22 cellular contexts compared by ENCODE assay signal in genomic region chr13:19183676-19184075, GRCh38. TPM values are rescaled to one million over a fixed set of nuclear protein-coding genes. Genes with fewer than 3 reads are reported as not detected.
DNase-seq lines count a peak whose midpoint lies in the region; ATAC-seq and TF ChIP-seq lines count a peak whose summit lies in the region.
"Had no signal": no experiment of that assay in that cellular context is flagged by ENCODE, and none has a peak within 500 bp of the region (broad histone marks: within the 10 kb centered on the region; RNA-seq: fewer than 3 reads in every experiment).

No MANE protein-coding gene starts in this region.

- 45% methylated on average over 3 of the region's 3 CpGs for WGBS in esophagus muscularis mucosa
- WGBS in testis, 2 donors: 56 to 64% methylated on average over 3 of the region's 3 CpGs
- 59 to 67% methylated on average over 3 of the region's 3 CpGs for WGBS in upper lobe of left lung, 2 donors

- TF ChIP-seq CTCF in esophagus muscularis mucosa (IDR thresholded peaks at IDR 0.05) (no peak), osteocyte (IDR thresholded peaks at IDR 0.05) (no peak), testis (IDR thresholded peaks at IDR 0.05) (no peak), neural progenitor cell (IDR thresholded peaks at IDR 0.05) (no peak), upper lobe of left lung (IDR thresholded peaks at IDR 0.05) (no peak)

- no peak for ATAC-seq in activated naive CD8-positive, alpha-beta T cell treated with anti-CD3 and anti-CD28 coated beads, Interleukin-2, amount 50 U/mL, for 24 hours
- no peak for ATAC-seq in upper lobe of left lung (ENCODE audit: low FRiP score in 2 of 2)
- ATAC-seq: A549 had no signal

- no peaks in the 10 kb centered on the region for H3K4me1 Mint-ChIP-seq in activated naive CD8-positive, alpha-beta T cell treated with anti-CD3 and anti-CD28 coated beads for 36 hours
- H3K4me1 Mint-ChIP-seq in activated naive CD8-positive, alpha-beta T cell treated with anti-CD3 and anti-CD28 coated beads, Interleukin-2, amount 50 U/mL, for 24 hours: no peaks in the 10 kb centered on the region
- no peaks in the 10 kb centered on the region for H3K4me1 Mint-ChIP-seq in osteocyte (ENCODE audit: unreplicated experiment)
- no peaks in the 10 kb centered on the region for H3K4me1 Mint-ChIP-seq in neural progenitor cell
- H3K4me1 Mint-ChIP-seq: CD14-positive monocyte; CD8-positive, alpha-beta memory T cell had no signal

- H3K27ac ChIP-seq in esophagus muscularis mucosa (replicated peaks in 1 of 4): no peak overlapping the region
- H3K27ac ChIP-seq in testis: no peak overlapping the region
- no peak overlapping the region for H3K27ac ChIP-seq in neural progenitor cell
- no peak overlapping the region for H3K27ac ChIP-seq in upper lobe of left lung
- H3K27ac ChIP-seq: A549; BLaER1 treated with 17β-estradiol and CSF1 and Interleukin-3, amounts not matched to agents 10 nM and 100 nM had no signal

- no peaks in the 10 kb centered on the region for H3F3A ChIP-seq in neural progenitor cell (ENCODE audit: low read depth)

- peak overlapping the region; percentile 25 for H3K27ac Mint-ChIP-seq in activated naive CD8-positive, alpha-beta T cell treated with anti-CD3 and anti-CD28 coated beads for 36 hours
- H3K27ac Mint-ChIP-seq in activated naive CD8-positive, alpha-beta T cell treated with anti-CD3 and anti-CD28 coated beads, Interleukin-2, amount 50 U/mL, for 24 hours: no peak overlapping the region
- H3K27ac Mint-ChIP-seq in osteocyte (ENCODE audit: unreplicated experiment) (no peak overlapping the region), neural progenitor cell (no peak overlapping the region)
- H3K27ac Mint-ChIP-seq: CD4-positive, alpha-beta T cell; CD8-positive, alpha-beta memory T cell; HFFc6 had no signal

- H3K4me3 ChIP-seq in esophagus muscularis mucosa: no peak overlapping the region
- H3K4me3 ChIP-seq in testis: no peak overlapping the region
- H3K4me3 ChIP-seq in neural progenitor cell: no peak overlapping the region
- H3K4me3 ChIP-seq in upper lobe of left lung: no peak overlapping the region
- H3K4me3 ChIP-seq: A549; BLaER1 treated with 17β-estradiol and CSF1 and Interleukin-3, amounts not matched to agents 10 nM and 100 nM; HAP-1 had no signal

- no peaks in the 10 kb centered on the region for H3K27me3 ChIP-seq in esophagus muscularis mucosa
- no peaks in the 10 kb centered on the region for H3K27me3 ChIP-seq in testis
- H3K27me3 ChIP-seq in neural progenitor cell: no peaks in the 10 kb centered on the region
- H3K27me3 ChIP-seq in upper lobe of left lung: no peaks in the 10 kb centered on the region
- H3K27me3 ChIP-seq: BE2C; BLaER1 treated with 17β-estradiol and CSF1 and Interleukin-3, amounts not matched to agents 10 nM and 100 nM had no signal

- no peaks in the 10 kb centered on the region for H3K79me2 ChIP-seq in neural progenitor cell (ENCODE audit: low read depth)

- TF ChIP-seq POLR2A in esophagus muscularis mucosa (IDR thresholded peaks at IDR 0.05; ENCODE audit: low read depth) (no peak), testis (IDR thresholded peaks at IDR 0.05) (no peak), upper lobe of left lung (IDR thresholded peaks at IDR 0.05) (no peak)

- no peak for TF ChIP-seq EP300 in esophagus muscularis mucosa (IDR thresholded peaks at IDR 0.05)
- TF ChIP-seq EP300 in upper lobe of left lung (IDR thresholded peaks at IDR 0.05): no peak

- intact Hi-C loops in esophagus muscularis mucosa (cut with DNase I) (no loop called here), testis (cut with DNase I; ENCODE audit: low total_unique reads) (no loop called here)

- no peaks in the 10 kb centered on the region for H4K20me1 ChIP-seq in neural progenitor cell (ENCODE audit: low read depth)
- H4K20me1 ChIP-seq: BLaER1 treated with 17β-estradiol and CSF1 and Interleukin-3, amounts not matched to agents 10 nM and 100 nM had no signal

- H3K4me2 ChIP-seq in neural progenitor cell: no peak overlapping the region
- H3K4me2 ChIP-seq: A549; BLaER1 treated with 17β-estradiol and CSF1 and Interleukin-3, amounts not matched to agents 10 nM and 100 nM had no signal

- H3K27me3 Mint-ChIP-seq in activated naive CD8-positive, alpha-beta T cell treated with anti-CD3 and anti-CD28 coated beads for 36 hours: no peaks in the 10 kb centered on the region
- no peaks in the 10 kb centered on the region for H3K27me3 Mint-ChIP-seq in activated naive CD8-positive, alpha-beta T cell treated with anti-CD3 and anti-CD28 coated beads, Interleukin-2, amount 50 U/mL, for 24 hours
- H3K27me3 Mint-ChIP-seq in osteocyte (ENCODE audit: unreplicated experiment) (no peaks in the 10 kb centered on the region), neural progenitor cell (ENCODE audit: insufficient read depth, low read depth) (peaks cover 11% of the 10 kb centered on the region)

- H3K36me3 ChIP-seq in esophagus muscularis mucosa (no peaks in the 10 kb centered on the region), testis (ENCODE audit: low read depth, missing control alignments) (no peaks in the 10 kb centered on the region), neural progenitor cell (no peaks in the 10 kb centered on the region), upper lobe of left lung (no peaks in the 10 kb centered on the region)
- H3K36me3 ChIP-seq: BE2C; BLaER1 treated with 17β-estradiol and CSF1 and Interleukin-3, amounts not matched to agents 10 nM and 100 nM; HAP-1 had no signal

- H3K4me3 Mint-ChIP-seq in activated naive CD8-positive, alpha-beta T cell treated with anti-CD3 and anti-CD28 coated beads for 36 hours: no peak overlapping the region
- H3K4me3 Mint-ChIP-seq in activated naive CD8-positive, alpha-beta T cell treated with anti-CD3 and anti-CD28 coated beads, Interleukin-2, amount 50 U/mL, for 24 hours: no peak overlapping the region
- H3K4me3 Mint-ChIP-seq in osteocyte (ENCODE audit: unreplicated experiment) (no peak overlapping the region), neural progenitor cell (no peak overlapping the region)
- H3K4me3 Mint-ChIP-seq: CD14-positive monocyte; CD4-positive, alpha-beta T cell; HFFc6 had no signal

- H3K9me3 Mint-ChIP-seq in activated naive CD8-positive, alpha-beta T cell treated with anti-CD3 and anti-CD28 coated beads for 36 hours: no peaks in the 10 kb centered on the region
- peaks cover 4% of the 10 kb centered on the region for H3K9me3 Mint-ChIP-seq in activated naive CD8-positive, alpha-beta T cell treated with anti-CD3 and anti-CD28 coated beads, Interleukin-2, amount 50 U/mL, for 24 hours
- H3K9me3 Mint-ChIP-seq in osteocyte (ENCODE audit: unreplicated experiment) (peaks cover 41% of the 10 kb centered on the region), neural progenitor cell (peaks cover 78% of the 10 kb centered on the region)

- H3K9ac ChIP-seq in neural progenitor cell: no peak overlapping the region
- H3K9ac ChIP-seq: BLaER1 treated with 17β-estradiol and CSF1 and Interleukin-3, amounts not matched to agents 10 nM and 100 nM had no signal

- DNase-seq in activated naive CD8-positive, alpha-beta T cell treated with anti-CD3 and anti-CD28 coated beads for 36 hours: no peak
- DNase-seq in activated naive CD8-positive, alpha-beta T cell treated with anti-CD3 and anti-CD28 coated beads, Interleukin-2, amount 50 U/mL, for 24 hours: no peak
- DNase-seq in esophagus muscularis mucosa (ENCODE audit: extremely low spot score) (peak; percentile 64), osteocyte (ENCODE audit: extremely low spot score, unreplicated experiment) (peak; percentile 10), testis (peak; percentile 1), neural progenitor cell (ENCODE audit: low spot score) (no peak), upper lobe of left lung (no peak)
- DNase-seq: 8988T; ACHN; AML-193; BE2C; CD4-positive, alpha-beta T cell; CD8-positive, alpha-beta memory T cell; DMS 273 treated with DMSO at 0.1 percent for 48 hours; DMS79 treated with DMSO at 0.1 percent for 48 hours; GOT3; HFFc6 had no signal

- H2AFZ ChIP-seq in neural progenitor cell (replicated peaks): no peak overlapping the region

- H3K9me3 ChIP-seq in esophagus muscularis mucosa (no peaks in the 10 kb centered on the region), testis (no peaks in the 10 kb centered on the region), neural progenitor cell (ENCODE audit: low read depth) (peaks cover 8% of the 10 kb centered on the region), upper lobe of left lung (peaks cover 0 to 12% (median 0%) of the 10 kb centered on the region in 4 donors)
- H3K9me3 ChIP-seq: A549, BE2C, HAP-1 had no signal

- H3K4me1 ChIP-seq in esophagus muscularis mucosa (no peaks in the 10 kb centered on the region), testis (no peaks in the 10 kb centered on the region), neural progenitor cell (no peaks in the 10 kb centered on the region), upper lobe of left lung (no peaks in the 10 kb centered on the region)
- H3K4me1 ChIP-seq: A549; BE2C; BLaER1 treated with 17β-estradiol and CSF1 and Interleukin-3, amounts not matched to agents 10 nM and 100 nM; HAP-1 had no signal

- no peaks in the 10 kb centered on the region for H3K36me3 Mint-ChIP-seq in activated naive CD8-positive, alpha-beta T cell treated with anti-CD3 and anti-CD28 coated beads for 36 hours
- H3K36me3 Mint-ChIP-seq in activated naive CD8-positive, alpha-beta T cell treated with anti-CD3 and anti-CD28 coated beads, Interleukin-2, amount 50 U/mL, for 24 hours (ENCODE audit: low read depth): no peaks in the 10 kb centered on the region
- no peaks in the 10 kb centered on the region for H3K36me3 Mint-ChIP-seq in osteocyte (ENCODE audit: unreplicated experiment)
- no peaks in the 10 kb centered on the region for H3K36me3 Mint-ChIP-seq in neural progenitor cell
- H3K36me3 Mint-ChIP-seq: CD14-positive monocyte; CD8-positive, alpha-beta memory T cell had no signal

RNA-seq across cellular contexts. Expression of gene TUBA3C, which starts 2.1 kb away (rescaled TPM):
- total RNA-seq in activated naive CD8-positive, alpha-beta T cell treated with anti-CD3 and anti-CD28 coated beads for 36 hours: not detected
- not detected for total RNA-seq in esophagus muscularis mucosa
- not detected in 2 replicates for total RNA-seq in osteocyte
- total RNA-seq in testis: 100 to 1,000 TPM; 306 to 308 TPM
- 1,049 TPM for polyA plus RNA-seq in testis (ENCODE audit: insufficient read depth, low read depth, low replicate concordance)
- total RNA-seq in neural progenitor cell (ENCODE audit: low replicate concordance): not detected in 2 replicates
- total RNA-seq in upper lobe of left lung: not detected
- total RNA-seq: CD4-positive, alpha-beta T cell; CD8-positive, alpha-beta memory T cell; G401; HFFc6 had no signal
- polyA plus RNA-seq: A549; CD14-positive monocyte; CD8-positive, alpha-beta memory T cell had no signal

Comparison
In these comparisons a context has a peak if more than half of its experiments do, and no peak if none do; other contexts are left out.
1. DNase-seq: peak in esophagus muscularis mucosa (single experiment), osteocyte (single experiment) and testis (single experiment); none in activated naive CD8-positive, alpha-beta T cell treated with anti-CD3 and anti-CD28 coated beads for 36 hours (single experiment), activated naive CD8-positive, alpha-beta T cell treated with anti-CD3 and anti-CD28 coated beads, Interleukin-2, amount 50 U/mL, for 24 hours (single experiment), neural progenitor cell (single experiment) and upper lobe of left lung (0 of 2).
2. RNA of gene TUBA3C, which starts 2.1 kb away (total RNA-seq): 306 to 308 TPM in testis; not detected in activated naive CD8-positive, alpha-beta T cell treated with anti-CD3 and anti-CD28 coated beads for 36 hours, not detected in esophagus muscularis mucosa, not detected in osteocyte, not detected in neural progenitor cell and not detected in upper lobe of left lung; every median in the first group is over 100 times any median in the second.